22 cellular contexts compared by ENCODE assay signal in the genomic region with DNA sequence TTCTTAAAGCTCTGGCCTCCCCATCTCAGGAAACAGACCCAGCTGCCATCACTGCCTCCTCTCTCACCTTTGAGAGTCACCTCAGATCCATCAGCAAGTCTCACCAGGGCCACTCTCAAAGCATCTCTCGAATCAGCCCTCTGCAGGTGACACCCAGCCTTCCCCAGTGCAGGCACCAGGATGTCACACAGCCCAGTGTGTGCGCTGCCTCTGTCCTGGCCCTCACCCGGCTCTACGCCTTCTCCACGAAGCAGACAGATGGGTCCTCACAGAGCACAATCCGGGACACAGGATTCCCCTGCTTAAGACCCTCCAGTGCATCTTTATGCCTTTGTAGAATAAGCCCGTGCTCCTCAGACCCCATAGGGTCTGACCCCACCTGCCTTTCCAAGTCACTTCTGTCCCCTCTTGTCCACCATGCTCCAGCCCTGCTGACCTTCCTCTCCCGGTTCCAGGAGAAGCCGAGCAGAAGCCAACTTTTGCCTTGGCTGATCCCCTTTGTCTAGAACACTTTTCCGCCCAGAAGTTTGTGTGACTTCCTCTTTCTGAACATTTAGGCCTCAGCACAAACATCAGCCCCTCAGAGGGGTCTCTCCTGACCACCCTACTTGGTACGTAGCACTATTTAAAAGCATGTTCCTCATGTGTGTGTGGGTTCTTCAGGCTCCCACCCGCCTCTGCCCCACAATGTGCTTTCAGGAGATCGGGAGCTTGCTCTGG.
DNase-seq lines count a peak whose midpoint lies in the region; ATAC-seq, FAIRE-seq and TF ChIP-seq lines count a peak whose summit lies in the region.
"Had no signal": no experiment of that assay in that cellular context is flagged by ENCODE, and none has a peak within 500 bp of the region (broad histone marks: within the 10 kb centered on the region; RNA-seq: fewer than 3 reads in every experiment).

No MANE protein-coding gene starts in this region.

- no peaks in the 10 kb centered on the region; a peak in 1 of 4 replicates for H3K27me3 ChIP-seq in GM12878 (replicated peaks in 1 of 2; ENCODE audit: control insufficient read depth in 2 of 2, insufficient read depth in 2 of 2, low read length in 1 of 2)
- H3K27me3 ChIP-seq in naive thymus-derived CD4-positive, alpha-beta T cell (ENCODE audit: control insufficient read depth in 2 of 2, insufficient read depth in 2 of 2, low read length in 2 of 2): no peaks in the 10 kb centered on the region
- H3K27me3 ChIP-seq: adrenal gland, breast epithelium, dorsolateral prefrontal cortex, foreskin keratinocyte, testis had no signal

- DNase-seq in stimulated activated naive CD8-positive, alpha-beta T cell treated with anti-CD3 and anti-CD28 coated beads, Interleukin-15, amount 100 ng/mL, for 72 hours: no peak
- DNase-seq in stimulated activated naive CD8-positive, alpha-beta T cell treated with anti-CD3 and anti-CD28 coated beads, Interleukin-15, Interleukin-2, amounts not matched to agents 100 U/mL and 50 U/mL, for 24 hours: no peak
- DNase-seq in GM12878 (ENCODE audit: low read depth, low spot score) (no peak), NCI-H2227 treated with DMSO at 0.1 percent for 48 hours (lab: John Stamatoyannopoulos, UW) (no peak), NCI-H1048 (lab: John Stamatoyannopoulos, UW) (no peak), NCI-H1105 (lab: John Stamatoyannopoulos, UW) (no peak)
- no peak for DNase-seq in naive thymus-derived CD4-positive, alpha-beta T cell
- DNase-seq: DMS79, foreskin keratinocyte, H7, kidney, NCI-H1092, NCI-H2029 treated with DMSO at 0.1 percent for 48 hours, right cardiac atrium, testis had no signal

- no TSS peak for BruUV-seq in GM12878 (replicated peaks; lab: Mats Ljungman, UMichigan)

- no peak overlapping the region for H2AFZ ChIP-seq in GM12878 (ENCODE audit: control insufficient read depth, low read depth, low read length)

- H3K9me3 ChIP-seq in GM12878 (replicated peaks; ENCODE audit: control insufficient read depth, insufficient read depth, low read length): no peaks in the 10 kb centered on the region
- H3K9me3 ChIP-seq in naive thymus-derived CD4-positive, alpha-beta T cell (ENCODE audit: control insufficient read depth in 2 of 3, low read length in 3 of 3): no peaks in the 10 kb centered on the region
- H3K9me3 ChIP-seq: adrenal gland, breast epithelium, testis had no signal

- SMC1A ChIA-PET in GM12878 (lab: Charles Lee; ENCODE audit: uncharacterized antibody, unreplicated experiment): interaction anchor here (0.9 to 6.5 kb wide), 4 partner anchors 13 to 64 kb away, joined by 3 to 41 read pairs (median 3); no protein-coding TSS in a partner anchor

- in situ Hi-C loops in GM12878 (cut with MboI): no loop called here

- no peaks in the 10 kb centered on the region for H4K20me1 ChIP-seq in GM12878 (ENCODE audit: control insufficient read depth, insufficient read depth)

- no peak for TF ChIP-seq POLR2A in GM12878 (IDR thresholded peaks at IDR 0.05; ENCODE audit: low read depth, low read length)

- intact Hi-C loops in GM12878 (cut with micrococcal nuclease; ENCODE audit: unreplicated experiment): no loop called here
- intact Hi-C loops in naive thymus-derived CD4-positive, alpha-beta T cell (cut with micrococcal nuclease): loop anchor here in 1 of 2 donors (5.0 kb wide), 1 partner anchor 53 kb away; no protein-coding TSS in a partner anchor

- peak overlapping the region; percentile 22 to 86 for H3K27ac Mint-ChIP-seq in stimulated activated naive CD8-positive, alpha-beta T cell treated with anti-CD3 and anti-CD28 coated beads, Interleukin-15, amount 100 ng/mL, for 72 hours
- peak overlapping the region in 8 of 9 donors; percentile 13 to 86 (median 67) for H3K27ac Mint-ChIP-seq in naive thymus-derived CD4-positive, alpha-beta T cell
- H3K27ac Mint-ChIP-seq: activated T-helper 2 cell treated with anti-CD3 and anti-CD28 coated beads, Interferon-gamma antibody, Interleukin-2, Interleukin-4, amounts not matched to agents 10 μg/mL and 5 μg/mL and 100 μg/mL, durations not matched to agents 14 hours and 24 hours and 36 hours had no signal

- H3K4me3 ChIP-seq in GM12878: no peak overlapping the region
- H3K4me3 ChIP-seq in naive thymus-derived CD4-positive, alpha-beta T cell (ENCODE audit: low read length): no peak overlapping the region
- H3K4me3 ChIP-seq: adrenal gland, breast epithelium, dorsolateral prefrontal cortex, lung, SK-N-MC, testis had no signal

- H3K36me3 ChIP-seq in GM12878 (ENCODE audit: control insufficient read depth in 2 of 2, insufficient read depth in 2 of 2, low read length in 1 of 2): no peaks in the 10 kb centered on the region
- peaks cover 0 to 4% (median 0%) of the 10 kb centered on the region in 3 experiments for H3K36me3 ChIP-seq in naive thymus-derived CD4-positive, alpha-beta T cell (ENCODE audit: control insufficient read depth in 2 of 3, insufficient read depth in 3 of 3, low read length in 3 of 3)
- H3K36me3 ChIP-seq: adrenal gland, breast epithelium had no signal

- H3K27ac ChIP-seq in GM12878 (ENCODE audit: control insufficient read depth, insufficient read depth): no peak overlapping the region
- no peak overlapping the region for H3K27ac ChIP-seq in naive thymus-derived CD4-positive, alpha-beta T cell (ENCODE audit: low read depth, low read length)
- H3K27ac ChIP-seq: adrenal gland, breast epithelium, foreskin keratinocyte, KMS-11, SK-N-MC, testis had no signal

- peak; percentile 39 for ATAC-seq in stimulated activated naive CD8-positive, alpha-beta T cell treated with anti-CD3 and anti-CD28 coated beads, Interleukin-15, amount 100 ng/mL, for 72 hours
- ATAC-seq in stimulated activated naive CD8-positive, alpha-beta T cell treated with anti-CD3 and anti-CD28 coated beads, Interleukin-15, Interleukin-2, amounts not matched to agents 100 U/mL and 50 U/mL, for 24 hours: no peak
- peak; percentile 16; the same call in 2 of the 3 replicates for ATAC-seq in GM12878
- ATAC-seq in naive thymus-derived CD4-positive, alpha-beta T cell: no peak
- ATAC-seq: foreskin keratinocyte, right cardiac atrium had no signal

- H3K79me2 ChIP-seq in GM12878 (ENCODE audit: control insufficient read depth, insufficient read depth, low read length): no peaks in the 10 kb centered on the region

- RAD21 ChIA-PET in GM12878 (lab: Charles Lee; ENCODE audit: unreplicated experiment): interaction anchor here (1.2 kb wide), 1 partner anchor 38 kb away, joined by 4 read pairs; no protein-coding TSS in a partner anchor

- H3K27me3 Mint-ChIP-seq in stimulated activated naive CD8-positive, alpha-beta T cell treated with anti-CD3 and anti-CD28 coated beads, Interleukin-15, amount 100 ng/mL, for 72 hours: peaks cover 35% of the 10 kb centered on the region
- H3K27me3 Mint-ChIP-seq in naive thymus-derived CD4-positive, alpha-beta T cell: peaks cover 0 to 16% (median 0%) of the 10 kb centered on the region in 5 donors

- CTCF ChIA-PET in GM12878 (lab: Yijun Ruan, JAX): interaction anchor here (0.6 kb wide), 1 partner anchor 69 kb away, joined by 3 read pairs; no protein-coding TSS in a partner anchor
- CTCF ChIA-PET in naive thymus-derived CD4-positive, alpha-beta T cell (lab: Charles Lee): no interaction called here

- H3K9me3 Mint-ChIP-seq in stimulated activated naive CD8-positive, alpha-beta T cell treated with anti-CD3 and anti-CD28 coated beads, Interleukin-15, amount 100 ng/mL, for 72 hours: no peaks in the 10 kb centered on the region
- H3K9me3 Mint-ChIP-seq in naive thymus-derived CD4-positive, alpha-beta T cell: no peaks in the 10 kb centered on the region
- H3K9me3 Mint-ChIP-seq: activated T-helper 2 cell treated with anti-CD3 and anti-CD28 coated beads, Interferon-gamma antibody, Interleukin-2, Interleukin-4, amounts not matched to agents 10 μg/mL and 5 μg/mL and 100 μg/mL, durations not matched to agents 14 hours and 24 hours and 36 hours had no signal

- no peak for TF ChIP-seq CTCF in GM12878 (IDR thresholded peaks at IDR 0.05 in 2 of 3, conservative IDR thresholded peaks at IDR 0.05 in 1 of 3; ENCODE audit: control insufficient read depth in 2 of 3, extremely low read depth in 1 of 3, insufficient read depth in 1 of 3, low read depth in 3 of 3, low read length in 3 of 3)

- H3K4me1 Mint-ChIP-seq in stimulated activated naive CD8-positive, alpha-beta T cell treated with anti-CD3 and anti-CD28 coated beads, Interleukin-15, amount 100 ng/mL, for 72 hours: peaks cover 37% of the 10 kb centered on the region
- H3K4me1 Mint-ChIP-seq in naive thymus-derived CD4-positive, alpha-beta T cell: peaks cover 12 to 38% (median 30%) of the 10 kb centered on the region in 7 donors

- H3K4me3 Mint-ChIP-seq in stimulated activated naive CD8-positive, alpha-beta T cell treated with anti-CD3 and anti-CD28 coated beads, Interleukin-15, amount 100 ng/mL, for 72 hours: peak overlapping the region; percentile 23 to 56
- H3K4me3 Mint-ChIP-seq in naive thymus-derived CD4-positive, alpha-beta T cell: peak overlapping the region in 9 of 10 donors; percentile 59 to 83 (median 74)

- FAIRE-seq in GM12878 (lab: Jason Lieb, UNC): no peak
- FAIRE-seq: kidney had no signal

- no peak overlapping the region for H3K4me2 ChIP-seq in GM12878 (ENCODE audit: control insufficient read depth, insufficient read depth)
- H3K4me2 ChIP-seq: KMS-11 had no signal

- TF ChIP-seq EP300 in GM12878 (IDR thresholded peaks at IDR 0.05; ENCODE audit: borderline replicate concordance in 1 of 2, control insufficient read depth in 1 of 2, low read depth in 2 of 2, low read length in 2 of 2): no peak

- POLR2A ChIA-PET in GM12878 (lab: Charles Lee): interaction anchor here (1.1 to 2.0 kb wide), 2 partner anchors 12 to 19 kb away, joined by 4 to 5 read pairs; no protein-coding TSS in a partner anchor
- POLR2A ChIA-PET in naive thymus-derived CD4-positive, alpha-beta T cell (lab: Charles Lee): no interaction called here

- TF ChIP-seq RAD21 in GM12878 (IDR thresholded peaks at IDR 0.05; ENCODE audit: insufficient read depth, low read depth, low read length): no peak

- 50% methylated on average over 13 of the region's 13 CpGs for WGBS in GM12878 (ENCODE audit: insufficient coverage, insufficient replicate concordance, low lambda C conversion rate, missing lambda C conversion rate)

- no peak overlapping the region for H3K9ac ChIP-seq in GM12878 (ENCODE audit: control insufficient read depth, insufficient read depth, low read length)
- H3K9ac ChIP-seq: KMS-11 had no signal

- H3K4me1 ChIP-seq in GM12878 (ENCODE audit: control insufficient read depth, insufficient read depth, low read length): peaks cover 9% of the 10 kb centered on the region
- H3K4me1 ChIP-seq in naive thymus-derived CD4-positive, alpha-beta T cell (ENCODE audit: control insufficient read depth in 2 of 2, insufficient read depth in 2 of 2, low read length in 2 of 2): peaks cover 7 to 24% of the 10 kb centered on the region in 2 donors
- H3K4me1 ChIP-seq: adrenal gland, breast epithelium, foreskin keratinocyte, testis had no signal

- peaks cover 0 to 31% (median 10%) of the 10 kb centered on the region in 5 donors for H3K36me3 Mint-ChIP-seq in naive thymus-derived CD4-positive, alpha-beta T cell

TF ChIP-seq in GM12878, 131 proteins besides CTCF, POLR2A, EP300 and RAD21 (continues in another document):
- peak; percentile 72; the same call in 1 of the 2 replicates for TF ChIP-seq SPI1 (IDR thresholded peaks at IDR 0.05; ENCODE audit: borderline replicate concordance, insufficient read depth, low read depth, low read length)

Comparison
In these comparisons a context has a peak if more than half of its experiments do, and no peak if none do; other contexts are left out.
1. ATAC-seq: peak in stimulated activated naive CD8-positive, alpha-beta T cell treated with anti-CD3 and anti-CD28 coated beads, Interleukin-15, amount 100 ng/mL, for 72 hours (single experiment) and GM12878 (single experiment); none in stimulated activated naive CD8-positive, alpha-beta T cell treated with anti-CD3 and anti-CD28 coated beads, Interleukin-15, Interleukin-2, amounts not matched to agents 100 U/mL and 50 U/mL, for 24 hours (single experiment) and naive thymus-derived CD4-positive, alpha-beta T cell (single experiment).